ENCODE assay signal across 10 cellular contexts in genomic region chr10:34305189-34305588, GRCh38.
A peak's percentile ranks its signal among the peaks of the same experiment; 100 is the strongest.
DNase-seq lines count a peak whose midpoint lies in the region; ATAC-seq and TF ChIP-seq lines count a peak whose summit lies in the region.
"Had no signal": no experiment of that assay in that cellular context is flagged by ENCODE, and none has a peak within 500 bp of the region (broad histone marks: within the 10 kb centered on the region; RNA-seq: fewer than 3 reads in every experiment).

No MANE protein-coding gene starts in this region.

- POLR2A ChIA-PET in AG04450 (lab: Yijun Ruan, JAX), result no interaction called here

- TF ChIP-seq CTCF in AG04450 (IDR thresholded peaks at IDR 0.05; ENCODE audit: low read depth, low read length) (peak; percentile 20; the same call in 1 of the 2 replicates), epithelial cell of esophagus (IDR thresholded peaks at IDR 0.05; ENCODE audit: insufficient read depth, low read depth, low read length, missing control alignments) (peak; percentile 82)

- no peaks in the 10 kb centered on the region for H3K9me3 Mint-ChIP-seq in activated T-cell treated with anti-CD3 and anti-CD28 coated beads, Interleukin-2, amount 50 U/mL, for 24 hours
- H3K9me3 Mint-ChIP-seq: natural killer cell treated with Interleukin-12 subunit alpha and Interleukin-12 subunit beta and Interleukin-15 and Interleukin-18, amount 100 ng/mL, for 72 hours had no signal

- CTCF ChIA-PET in AG04450 (lab: Charles Lee), result no interaction called here

- no peaks in the 10 kb centered on the region for H3K27me3 Mint-ChIP-seq in activated T-cell treated with anti-CD3 and anti-CD28 coated beads, Interleukin-2, amount 50 U/mL, for 24 hours
- H3K27me3 Mint-ChIP-seq: CD4-positive, CD25-positive, alpha-beta regulatory T cell had no signal

- H3K27ac Mint-ChIP-seq in activated T-cell treated with anti-CD3 and anti-CD28 coated beads, Interleukin-2, amount 50 U/mL, for 24 hours, result no peak overlapping the region
- H3K27ac Mint-ChIP-seq: CD4-positive, CD25-positive, alpha-beta regulatory T cell; natural killer cell treated with Interleukin-12 subunit alpha and Interleukin-12 subunit beta and Interleukin-15 and Interleukin-18, amount 100 ng/mL, for 72 hours had no signal

- H3K4me3 Mint-ChIP-seq in activated T-cell treated with anti-CD3 and anti-CD28 coated beads, Interleukin-2, amount 50 U/mL, for 24 hours, result no peak overlapping the region
- H3K4me3 Mint-ChIP-seq: CD4-positive, CD25-positive, alpha-beta regulatory T cell; natural killer cell treated with Interleukin-12 subunit alpha and Interleukin-12 subunit beta and Interleukin-15 and Interleukin-18, amount 100 ng/mL, for 72 hours had no signal

- ATAC-seq in GM18519 (IDR thresholded peaks at IDR 0.05; ENCODE audit: low FRiP score, unreplicated experiment), result no peak
- ATAC-seq: natural killer cell treated with Interleukin-12 subunit alpha and Interleukin-12 subunit beta and Interleukin-15 and Interleukin-18, amount 100 ng/mL, for 72 hours had no signal

- no peak overlapping the region for H3K4me3 ChIP-seq in AG04450 (ENCODE audit: low read depth, low read length)
- H3K4me3 ChIP-seq in epithelial cell of esophagus (ENCODE audit: low read length), result no peak overlapping the region

- DNase-seq in AG04450 (ENCODE audit: low read depth, low spot score) (no peak), GM19238 (ENCODE audit: insufficient read length, low spot score) (peak; percentile 5), HT-29 (ENCODE audit: low spot score) (peak; percentile 87), epithelial cell of esophagus (ENCODE audit: low read depth) (peak; percentile 95), NCI-H2081 (lab: John Stamatoyannopoulos, UW) (no peak), NCI-H1694 (lab: John Stamatoyannopoulos, UW) (no peak)
- DNase-seq in activated T-cell treated with anti-CD3 and anti-CD28 coated beads, Interleukin-2, amount 50 U/mL, for 24 hours, result no peak
- DNase-seq: CD4-positive, CD25-positive, alpha-beta regulatory T cell had no signal

- no peaks in the 10 kb centered on the region for H3K4me1 Mint-ChIP-seq in activated T-cell treated with anti-CD3 and anti-CD28 coated beads, Interleukin-2, amount 50 U/mL, for 24 hours (ENCODE audit: low read depth)
- H3K4me1 Mint-ChIP-seq: CD4-positive, CD25-positive, alpha-beta regulatory T cell had no signal

- H3K36me3 Mint-ChIP-seq in activated T-cell treated with anti-CD3 and anti-CD28 coated beads, Interleukin-2, amount 50 U/mL, for 24 hours (ENCODE audit: low read depth), result no peaks in the 10 kb centered on the region
- H3K36me3 Mint-ChIP-seq: CD4-positive, CD25-positive, alpha-beta regulatory T cell; natural killer cell treated with Interleukin-12 subunit alpha and Interleukin-12 subunit beta and Interleukin-15 and Interleukin-18, amount 100 ng/mL, for 72 hours had no signal

- no peaks in the 10 kb centered on the region for H3K27me3 ChIP-seq in AG04450 (ENCODE audit: control insufficient read depth, insufficient read depth, low read length)

- no peaks in the 10 kb centered on the region for H3K9me3 ChIP-seq in AG04450 (ENCODE audit: control insufficient read depth, insufficient read depth, low read length)

- H3K27ac ChIP-seq in AG04450 (ENCODE audit: low read depth, low read length), result no peak overlapping the region

Comparison
In these comparisons a context has a peak if more than half of its experiments do, and no peak if none do; other contexts are left out.
1. DNase-seq: peak in GM19238 (single experiment), HT-29 (single experiment) and epithelial cell of esophagus (single experiment); none in AG04450 (single experiment), NCI-H2081 (0 of 2), NCI-H1694 (single experiment) and activated T-cell treated with anti-CD3 and anti-CD28 coated beads, Interleukin-2, amount 50 U/mL, for 24 hours (single experiment).